2 cellular contexts compared by ENCODE assay signal in genomic region chr5:160727296-160727997, GRCh38.
TF ChIP-seq lines count a peak whose summit lies in the region.

No MANE protein-coding gene starts in this region.

TF ChIP-seq in GM23338, 12 proteins besides CTCF, POLR2A, EP300 and RAD21 (continued from another document):
- TF ChIP-seq ZNF462 (CRISPR knock-in tag; IDR thresholded peaks at IDR 0.05) (no peak), NANOG (IDR thresholded peaks at IDR 0.05; ENCODE audit: borderline replicate concordance) (no peak), JUNB (IDR thresholded peaks at IDR 0.05; ENCODE audit: unreplicated experiment) (no peak)
TF ChIP-seq in GM23338: peak in this region for 0.

TF ChIP-seq in WTC11, 78 proteins besides CTCF, POLR2A, EP300 and RAD21 (continued from another document):
- TF ChIP-seq ZNF532 (CRISPR knock-in tag; IDR thresholded peaks at IDR 0.05; ENCODE audit: borderline replicate concordance) (no peak), ESRRA (CRISPR knock-in tag; IDR thresholded peaks at IDR 0.05; ENCODE audit: borderline replicate concordance) (no peak)
